ENCODE assay signal across 28 cellular contexts in the genomic region with DNA sequence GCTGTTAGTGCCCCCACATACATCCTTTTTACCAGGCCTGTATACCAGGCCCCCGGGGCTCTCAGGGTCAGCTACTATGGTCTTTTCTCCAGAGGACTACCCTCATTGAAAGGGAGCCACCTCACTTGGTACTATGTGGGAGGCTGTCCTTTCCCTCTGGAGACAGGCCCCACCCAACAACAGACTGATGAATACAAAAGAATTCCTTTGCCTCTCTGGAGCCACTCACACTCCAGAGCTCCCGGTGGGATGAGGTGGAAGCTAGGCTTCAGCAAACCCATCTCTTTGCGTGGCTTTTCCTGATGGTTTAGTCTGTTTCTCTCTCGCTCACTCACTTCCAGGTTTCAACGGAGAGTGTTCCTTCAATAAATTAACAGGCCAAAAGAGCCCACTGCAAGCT. TPM values are rescaled to one million over a fixed set of nuclear protein-coding genes. Genes with fewer than 3 reads are reported as not detected.
DNase-seq lines count a peak whose midpoint lies in the region; ATAC-seq and TF ChIP-seq lines count a peak whose summit lies in the region.
"Had no signal": no experiment of that assay in that cellular context is flagged by ENCODE, and none has a peak within 500 bp of the region (broad histone marks: within the 10 kb centered on the region; RNA-seq: fewer than 3 reads in every experiment).

No MANE protein-coding gene starts in this region.

- no peak overlapping the region for H3K4me3 Mint-ChIP-seq in H9
- H3K4me3 Mint-ChIP-seq: CD4-positive, alpha-beta T cell had no signal

- H4K5ac ChIP-seq in H9 (ENCODE audit: insufficient read length, low read depth, low read length): no peak overlapping the region

- DNase-seq in H9 (no peak), ecto neural progenitor cell (ENCODE audit: low spot score) (peak; percentile 45), mucosa of descending colon (no peak), GM23248 (no peak), OCI-M2 (lab: John Stamatoyannopoulos, UW; ENCODE audit: unreplicated experiment) (no peak)
- DNase-seq: AML-193; CD4-positive, alpha-beta T cell; COR-L47; DMS53; GDM1; HCEC 1CT; IMR-90; KG1; MG63; NCI-H1105 treated with DMSO at 0.1 percent for 48 hours; NCI-H146; NCI-H1930; NCI-H2107; NCI-H524; NCI-H82; Peyer's patch; SIG-M5 had no signal

- H2BK15ac ChIP-seq in H9 (ENCODE audit: low read depth, low read length): no peak overlapping the region

- H3K56ac ChIP-seq in H9 (ENCODE audit: insufficient read length, low read depth, low read length): no peak overlapping the region

- TF ChIP-seq CTCF in H9 (conservative IDR thresholded peaks at IDR 0.05) (no peak), mucosa of descending colon (IDR thresholded peaks at IDR 0.05) (no peak)

- H3K4me2 ChIP-seq in H9 (ENCODE audit: insufficient read depth, insufficient read length, low read length) (no peak overlapping the region), GM23248 (ENCODE audit: unreplicated experiment) (no peak overlapping the region)
- H3K4me2 ChIP-seq: A549; BLaER1 treated with 17β-estradiol and CSF1 and Interleukin-3, amounts not matched to agents 10 nM and 100 nM had no signal

- H3K4me1 Mint-ChIP-seq in H9: peaks cover 14 to 17% of the 10 kb centered on the region in 2 experiments

- no peak overlapping the region for H2BK5ac ChIP-seq in H9 (ENCODE audit: insufficient read length, low read length)

- H3K79me1 ChIP-seq in H9 (ENCODE audit: insufficient read depth, low read depth, low read length, poor library complexity, severe bottlenecking): no peaks in the 10 kb centered on the region

- H4K91ac ChIP-seq in H9 (ENCODE audit: insufficient read length, low read depth, low read length): no peak overlapping the region

- H3K27me3 Mint-ChIP-seq in H9 (ENCODE audit: low read depth): no peaks in the 10 kb centered on the region
- H3K27me3 Mint-ChIP-seq: CD4-positive, alpha-beta T cell had no signal

- H3K4me1 ChIP-seq in H9 (ENCODE audit: insufficient read depth, low read length) (no peaks in the 10 kb centered on the region; the same call in 1 of the 2 replicates), mucosa of descending colon (ENCODE audit: low read depth) (peaks cover 9% of the 10 kb centered on the region), urinary bladder (ENCODE audit: insufficient read depth) (no peaks in the 10 kb centered on the region), GM23248 (ENCODE audit: insufficient read depth) (no peaks in the 10 kb centered on the region)

- H3K4me3 ChIP-seq in mucosa of descending colon (no peak overlapping the region), urinary bladder (ENCODE audit: low read depth, low read length) (no peak overlapping the region), GM23248 (no peak overlapping the region)
- H3K4me3 ChIP-seq: A549; BLaER1 treated with 17β-estradiol and CSF1 and Interleukin-3, amounts not matched to agents 10 nM and 100 nM; GM12878; MG63; Peyer's patch; SK-N-MC had no signal

- H2BK20ac ChIP-seq in H9 (ENCODE audit: low read depth, low read length, poor library complexity, severe bottlenecking): no peak overlapping the region

- H2AFZ ChIP-seq in H9 (ENCODE audit: low read length) (no peak overlapping the region), GM23248 (no peak overlapping the region)

- no CpG with 5 or more reads among the region's 5 CpGs for WGBS in H9 (ENCODE audit: extremely low coverage, insufficient read length, low lambda C conversion rate)
- WGBS in urinary bladder: 55% methylated on average over 5 of the region's 5 CpGs
- 79% methylated on average over 5 of the region's 5 CpGs for WGBS in GM23248 (ENCODE audit: low coverage in 1 of 2, low lambda C conversion rate in 2 of 2, missing lambda C conversion rate in 2 of 2), 2 experiments

- no peaks in the 10 kb centered on the region for H3K23me2 ChIP-seq in H9 (ENCODE audit: insufficient read length, low read depth, low read length, poor library complexity, severe bottlenecking)

- H3K23ac ChIP-seq in H9 (ENCODE audit: insufficient read length, low read depth, low read length): no peak overlapping the region

- H3K27ac ChIP-seq in H9 (ENCODE audit: insufficient read length, low read depth, low read length): no peak overlapping the region
- H3K27ac ChIP-seq in urinary bladder (ENCODE audit: low read depth): peak overlapping the region; percentile 56
- H3K27ac ChIP-seq in GM23248: no peak overlapping the region
- H3K27ac ChIP-seq: A549; BLaER1 treated with 17β-estradiol and CSF1 and Interleukin-3, amounts not matched to agents 10 nM and 100 nM; Peyer's patch; SK-N-MC had no signal

- H3K9me3 Mint-ChIP-seq in H9: no peaks in the 10 kb centered on the region; a peak in 1 of 5 replicates
- H3K9me3 Mint-ChIP-seq: CD4-positive, alpha-beta T cell had no signal

- no peaks in the 10 kb centered on the region for H3K9me2 ChIP-seq in GM23248 (ENCODE audit: insufficient read depth)

- no peak overlapping the region for H3T11ph ChIP-seq in H9 (ENCODE audit: low read length)

- ATAC-seq in mucosa of descending colon (peak; percentile 20), HG03025 (IDR thresholded peaks at IDR 0.05; ENCODE audit: low FRiP score, unreplicated experiment) (no peak)
- ATAC-seq: A549, GM12878 had no signal

- H2BK12ac ChIP-seq in H9 (ENCODE audit: insufficient read length, low read depth, low read length): no peak overlapping the region

- peak overlapping the region in 2 of 3 experiments; percentile 38 to 40; a peak in 2 of 7 replicates for H3K27ac Mint-ChIP-seq in H9
- H3K27ac Mint-ChIP-seq: CD4-positive, alpha-beta T cell had no signal

- no peak overlapping the region for H3K4ac ChIP-seq in H9 (ENCODE audit: low read depth, low read length)

- H3K9me3 ChIP-seq in H9 (ENCODE audit: control insufficient read depth, low read depth, low read length): no peaks in the 10 kb centered on the region
- H3K9me3 ChIP-seq in mucosa of descending colon: no peaks in the 10 kb centered on the region
- H3K9me3 ChIP-seq in GM23248 (ENCODE audit: low read depth): no peaks in the 10 kb centered on the region
- H3K9me3 ChIP-seq: A549; BLaER1 treated with 17β-estradiol and CSF1 and Interleukin-3, amounts not matched to agents 10 nM and 100 nM; MG63; Peyer's patch had no signal

- no peaks in the 10 kb centered on the region for H4K20me1 ChIP-seq in H9 (ENCODE audit: control insufficient read depth, insufficient read depth, insufficient read length)
- H4K20me1 ChIP-seq in GM23248 (ENCODE audit: insufficient read depth): no peaks in the 10 kb centered on the region
- H4K20me1 ChIP-seq: BLaER1 treated with 17β-estradiol and CSF1 and Interleukin-3, amounts not matched to agents 10 nM and 100 nM had no signal

- no peaks in the 10 kb centered on the region for H3F3A ChIP-seq in GM23248 (ENCODE audit: insufficient read depth)

- in situ Hi-C loops in GM23248 (cut with MboI): no loop called here

- no peak overlapping the region for H3K9ac ChIP-seq in H9 (ENCODE audit: extremely low read depth, insufficient read length, low read length)
- H3K9ac ChIP-seq in GM23248: no peak overlapping the region
- H3K9ac ChIP-seq: BLaER1 treated with 17β-estradiol and CSF1 and Interleukin-3, amounts not matched to agents 10 nM and 100 nM had no signal

- H2BK120ac ChIP-seq in H9 (ENCODE audit: low read depth, low read length, poor library complexity, severe bottlenecking): no peak overlapping the region

- peaks cover 9% of the 10 kb centered on the region for H3K36me3 ChIP-seq in mucosa of descending colon (ENCODE audit: low read depth)
- H3K36me3 ChIP-seq in urinary bladder (ENCODE audit: insufficient read depth): peaks cover 5% of the 10 kb centered on the region
- peaks cover 22% of the 10 kb centered on the region; the same call in 1 of the 2 replicates for H3K36me3 ChIP-seq in GM23248 (ENCODE audit: low read depth)

- intact Hi-C loops in mucosa of descending colon (cut with DNase I, micrococcal nuclease): no loop called here

- H3K14ac ChIP-seq in H9 (ENCODE audit: insufficient read depth, low read length): no peak overlapping the region

- H2AK5ac ChIP-seq in H9 (ENCODE audit: insufficient read length, low read length): no peak overlapping the region

- H4K8ac ChIP-seq in H9 (replicated peaks; ENCODE audit: insufficient read length, low read depth, low read length): no peak overlapping the region

- H3K18ac ChIP-seq in H9 (ENCODE audit: insufficient read length, low read depth, low read length): no peak overlapping the region

- H3K27me3 ChIP-seq in H9 (ENCODE audit: insufficient read depth, low read length) (no peaks in the 10 kb centered on the region), GM23248 (replicated peaks; ENCODE audit: insufficient read depth) (no peaks in the 10 kb centered on the region)
- H3K27me3 ChIP-seq: BLaER1 treated with 17β-estradiol and CSF1 and Interleukin-3, amounts not matched to agents 10 nM and 100 nM; MG63; Peyer's patch had no signal

- H3K36me3 Mint-ChIP-seq in H9 (ENCODE audit: insufficient read depth in 1 of 3, low read depth in 3 of 3): peaks cover 5 to 23% (median 7%) of the 10 kb centered on the region in 3 experiments; a peak in 5 of 7 replicates

- H3K79me2 ChIP-seq in H9 (ENCODE audit: insufficient read depth, low read length) (no peaks in the 10 kb centered on the region), GM23248 (ENCODE audit: insufficient read depth) (no peaks in the 10 kb centered on the region)

RNA-seq across cellular contexts. Expression of gene ANKMY2, which starts 30.3 kb away (rescaled TPM):
- total RNA-seq in H9 (2021): 10.4 and 12.7 TPM in 2 replicates
- 10 to 100 TPM; 19.5 to 25.8 (median 22.8) TPM for total RNA-seq in mucosa of descending colon
- 53.1 TPM for total RNA-seq in urinary bladder
- 20.6 TPM for polyA plus RNA-seq in urinary bladder
- total RNA-seq in GM23248 (2014; rRNA removed; shearing (Covaris generic)): 23.0 and 23.1 TPM in 2 replicates
- 19.3 and 22.1 TPM in 2 replicates for polyA plus RNA-seq in GM23248 (2016; fragmentation: Nextera tagmentation; extraction: Ambion mirVana)

RNA-seq across cellular contexts. Expression of gene BZW2, which starts 30.7 kb away (rescaled TPM):
- total RNA-seq in H9 (2021) (60.2 and 64.6 TPM in 2 replicates), mucosa of descending colon (10 to 100 TPM; 44.8 to 67.0 (median 65.3) TPM), urinary bladder (70.1 TPM)
- polyA plus RNA-seq in urinary bladder (68.9 TPM), GM23248 (2016; fragmentation: Nextera tagmentation; extraction: Ambion mirVana) (60.9 and 64.3 TPM in 2 replicates)
- 54.1 and 61.0 TPM in 2 replicates for total RNA-seq in GM23248 (2014; rRNA removed; shearing (Covaris generic))
